ENCODE assay signal across 23 cellular contexts in genomic region chr1:56627636-56628039, GRCh38. TPM values are rescaled to one million over a fixed set of nuclear protein-coding genes. Genes with fewer than 3 reads are reported as not detected.
DNase-seq lines count a peak whose midpoint lies in the region; ATAC-seq, FAIRE-seq and TF ChIP-seq lines count a peak whose summit lies in the region.
"Had no signal": no experiment of that assay in that cellular context is flagged by ENCODE, and none has a peak within 500 bp of the region (broad histone marks: within the 10 kb centered on the region; RNA-seq: fewer than 3 reads in every experiment).

No MANE protein-coding gene starts in this region.

- no peaks in the 10 kb centered on the region for H4K20me1 ChIP-seq in HepG2 (ENCODE audit: insufficient read depth, low read length)

- no peaks in the 10 kb centered on the region for H3K9me3 ChIP-seq in HepG2 (ENCODE audit: low read length)
- H3K9me3 ChIP-seq in right lobe of liver = no peaks in the 10 kb centered on the region
- H3K9me3 ChIP-seq in MG63 = no peaks in the 10 kb centered on the region
- H3K9me3 ChIP-seq in prostate gland = no peaks in the 10 kb centered on the region
- no peaks in the 10 kb centered on the region for H3K9me3 ChIP-seq in Peyer's patch
- H3K9me3 ChIP-seq: ascending aorta, colonic mucosa, suprapubic skin had no signal

- FAIRE-seq in HepG2 (lab: Jason Lieb, UNC) = no peak

- no peaks in the 10 kb centered on the region for H3K79me2 ChIP-seq in HepG2 (ENCODE audit: insufficient read depth, low read length)

- TF ChIP-seq POLR2A in HepG2 (IDR thresholded peaks at IDR 0.05; ENCODE audit: insufficient read depth in 1 of 2, low read depth in 2 of 2, low read length in 2 of 2) (no peak), right lobe of liver (IDR thresholded peaks at IDR 0.05) (no peak), prostate gland (IDR thresholded peaks at IDR 0.05) (no peak), Peyer's patch (IDR thresholded peaks at IDR 0.05) (no peak)

- WGBS in HepG2 (ENCODE audit: low lambda C conversion rate) = 8% methylated on average over 3 of the region's 3 CpGs
- 67% methylated on average over 3 of the region's 3 CpGs for WGBS in right lobe of liver (ENCODE audit: insufficient coverage, low coverage, low lambda C conversion rate, missing lambda C conversion rate)
- WGBS in prostate gland = 64% methylated on average over 3 of the region's 3 CpGs

- H3K4me2 ChIP-seq in HepG2 (ENCODE audit: low read depth, low read length) = peak overlapping the region; percentile 25; the same call in 1 of the 2 replicates

- H3K27me3 ChIP-seq in HepG2 (ENCODE audit: control insufficient read depth in 1 of 2, insufficient read depth in 2 of 2, low read length in 2 of 2) = no peaks in the 10 kb centered on the region
- H3K27me3 ChIP-seq in right lobe of liver = no peaks in the 10 kb centered on the region
- H3K27me3 ChIP-seq in MG63 = no peaks in the 10 kb centered on the region
- H3K27me3 ChIP-seq in prostate gland (replicated peaks; ENCODE audit: insufficient read depth) = no peaks in the 10 kb centered on the region
- H3K27me3 ChIP-seq in Peyer's patch = no peaks in the 10 kb centered on the region
- H3K27me3 ChIP-seq: ascending aorta, colonic mucosa had no signal

- no peak for TF ChIP-seq RAD21 in HepG2 (CRISPR knock-in tag; IDR thresholded peaks at IDR 0.05)

- in situ Hi-C loops in HepG2 (cut with HindIII; ENCODE audit: extremely low pct_ligation_motif_present, low pct_unique_long_range_greater_than_20kb) = no loop called here

- H3K4me3 ChIP-seq in HepG2 (replicated peaks in 1 of 3; ENCODE audit: insufficient read depth in 1 of 3, low read depth in 2 of 3, low read length in 3 of 3) (no peak overlapping the region), right lobe of liver (no peak overlapping the region), MG63 (no peak overlapping the region), choroid plexus epithelial cell (ENCODE audit: low read depth, low read length) (no peak overlapping the region), prostate gland (no peak overlapping the region), Peyer's patch (no peak overlapping the region)
- H3K4me3 ChIP-seq: ascending aorta, colonic mucosa, suprapubic skin had no signal

- intact Hi-C loops in HepG2 (cut with micrococcal nuclease; ENCODE audit: unreplicated experiment) = no loop called here
- intact Hi-C loops in right lobe of liver (cut with DNase I) = no loop called here
- intact Hi-C loops in prostate gland (cut with DNase I) = no loop called here

- POLR2A ChIA-PET in HepG2 (lab: Yijun Ruan, JAX) = interaction anchor here (1.4 kb wide), 1 partner anchor 61 kb away, joined by 6 read pairs; no protein-coding TSS in a partner anchor

- H3K4me1 ChIP-seq in HepG2 (ENCODE audit: insufficient read depth, low read length) (peaks cover 10% of the 10 kb centered on the region), right lobe of liver (no peaks in the 10 kb centered on the region), prostate gland (replicated peaks) (no peaks in the 10 kb centered on the region), Peyer's patch (no peaks in the 10 kb centered on the region)
- H3K4me1 ChIP-seq: ascending aorta, colonic mucosa, suprapubic skin had no signal

- H3K9ac ChIP-seq in HepG2 (ENCODE audit: insufficient read depth, low read depth, low read length) = no peak overlapping the region

- TF ChIP-seq EP300 in HepG2 (IDR thresholded peaks at IDR 0.05; ENCODE audit: low read depth in 2 of 2, low read length in 2 of 2) (no peak; a peak in 1 of 4 replicates), HepG2 (CRISPR knock-in tag; IDR thresholded peaks at IDR 0.05; ENCODE audit: borderline replicate concordance) (no peak)

- no peak overlapping the region for H2AFZ ChIP-seq in HepG2 (ENCODE audit: low read length)

- H3K36me3 ChIP-seq in HepG2 (replicated peaks in 1 of 2; ENCODE audit: control insufficient read depth in 1 of 2, insufficient read depth in 2 of 2, low read length in 2 of 2) (no peaks in the 10 kb centered on the region), right lobe of liver (no peaks in the 10 kb centered on the region), MG63 (no peaks in the 10 kb centered on the region), prostate gland (no peaks in the 10 kb centered on the region), Peyer's patch (no peaks in the 10 kb centered on the region)
- H3K36me3 ChIP-seq: ascending aorta, colonic mucosa, suprapubic skin had no signal

- BruUV-seq in HepG2 (replicated peaks; lab: Mats Ljungman, UMichigan) = no TSS peak

- CTCF ChIA-PET in HepG2 (lab: Yijun Ruan, JAX; ENCODE audit: low intra/inter-chr PET ratio, low total read pairs) = no interaction called here

- TF ChIP-seq CTCF in HepG2 (CRISPR knock-in tag; IDR thresholded peaks at IDR 0.05) (no peak), right lobe of liver (IDR thresholded peaks at IDR 0.05) (no peak), choroid plexus epithelial cell (conservative IDR thresholded peaks at IDR 0.05; ENCODE audit: low read depth, low read length) (no peak), prostate gland (IDR thresholded peaks at IDR 0.05) (no peak), Peyer's patch (IDR thresholded peaks at IDR 0.05) (no peak)

- DNase-seq in HepG2 (ENCODE audit: low spot score) (peak; percentile 9), right lobe of liver (no peak), MG63 (peak; percentile 7), choroid plexus epithelial cell (ENCODE audit: low read depth) (peak; percentile 44), prostate gland (ENCODE audit: low spot score) (no peak), Peyer's patch (no peak), NCI-H187 (lab: John Stamatoyannopoulos, UW) (no peak)
- DNase-seq in activated effector memory CD4-positive, alpha-beta T cell treated with Interleukin-2 at 50 U/mL for 16 hours = no peak
- DNase-seq: activated CD4-positive, alpha-beta T cell treated with anti-CD3 and anti-CD28 coated beads, Interleukin-2, amount 50 U/mL, for 1 hour; activated CD8-positive, alpha-beta memory T cell treated with anti-CD3 and anti-CD28 coated beads, Interleukin-2, amount 50 U/mL, for 48 hours; activated naive CD4-positive, alpha-beta T cell treated with anti-CD3 and anti-CD28 coated beads for 36 hours; CD4-positive, alpha-beta memory T cell; colonic mucosa; DND-41; endodermal cell; left ventricle myocardium superior; NCI-H1436; NK-92 treated with Interleukin-12 subunit alpha and Interleukin-12 subunit beta, amount 100 ng/mL, for 24 hours; nucleus accumbens; right cardiac atrium had no signal

- H3K27ac ChIP-seq in HepG2 (ENCODE audit: extremely low read length, insufficient read depth, low read length) (no peak overlapping the region), right lobe of liver (no peak overlapping the region), prostate gland (no peak overlapping the region), Peyer's patch (no peak overlapping the region)
- H3K27ac ChIP-seq: ascending aorta, colonic mucosa, RWPE1, suprapubic skin had no signal

- ATAC-seq in HepG2 = no peak
- ATAC-seq in right lobe of liver = no peak
- ATAC-seq: left ventricle myocardium superior, right cardiac atrium had no signal

RNA-seq across cellular contexts. Expression of gene PRKAA2, which starts 17.5 kb away (rescaled TPM):
- total RNA-seq in HepG2 (2016; rRNA removed; fragmentation: Illumina TruSeq; extraction: Trizol) (6.0 and 8.6 TPM in 2 replicates), right lobe of liver (1 to 10 TPM in 3 of 6 experiments, under 1 TPM in 3; 0.37 to 3.2 (median 1.2) TPM), prostate gland (1 to 10 TPM; 6.5 to 7.9 TPM), Peyer's patch (1 to 10 TPM in 3 of 4 donors, under 1 TPM in 1; 0.53 to 2.4 (median 1.4) TPM)
- 0.71 and 0.97 TPM in 2 replicates for total RNA-seq in HepG2 (2016; cell fraction: cytosol; rRNA removed; fragmentation: Illumina TruSeq; extraction: Trizol; ENCODE audit: low read depth)
- total RNA-seq in HepG2 (2016; cell fraction: insoluble cytoplasmic fraction; rRNA removed; fragmentation: Illumina TruSeq; extraction: Trizol) = 5.6 and 8.1 TPM in 2 replicates
- 2.4 and 3.1 TPM in 2 replicates for total RNA-seq in HepG2 (2016; cell fraction: membrane; rRNA removed; fragmentation: Illumina TruSeq; extraction: Trizol)
- 9.4 and 10.0 TPM in 2 replicates for total RNA-seq in HepG2 (2016; cell fraction: nucleus; rRNA removed; fragmentation: Illumina TruSeq; extraction: Trizol)
- 5.6 and 7.5 TPM in 2 replicates for polyA plus RNA-seq in HepG2 (2011; rRNA removed)
- 2.1 and 3.7 TPM in 2 replicates for polyA plus RNA-seq in HepG2 (2011; cell fraction: cytosol; rRNA removed)
- 5.2 and 7.1 TPM in 2 replicates for polyA plus RNA-seq in HepG2 (2011; cell fraction: nucleus; rRNA removed)
- polyA plus RNA-seq in HepG2 (2012) = 7.4 and 7.9 TPM in 2 replicates
- 0.31 and 0.33 TPM in 2 replicates for polyA plus RNA-seq in HepG2 (2016; cell fraction: cytosol; fragmentation: Illumina TruSeq; extraction: Trizol; ENCODE audit: low read depth)
- polyA plus RNA-seq in HepG2 (2016; cell fraction: insoluble cytoplasmic fraction; fragmentation: Illumina TruSeq; extraction: Trizol; ENCODE audit: low read depth) = 5.8 TPM in 2 replicates
- polyA plus RNA-seq in HepG2 (2016; cell fraction: membrane; fragmentation: Illumina TruSeq; extraction: Trizol; ENCODE audit: low read depth) = 0.77 and 1.1 TPM in 2 replicates
- 8.6 and 9.8 TPM in 2 replicates for polyA plus RNA-seq in HepG2 (2016; cell fraction: nucleus; fragmentation: Illumina TruSeq; extraction: Trizol; ENCODE audit: insufficient read depth, low read depth)
- 9.3 and 9.6 TPM in 2 replicates for polyA minus RNA-seq in HepG2 (2011; rRNA and poly(A)+ RNA removed; ENCODE audit: low replicate concordance)
- polyA minus RNA-seq in HepG2 (2011; cell fraction: cytosol; rRNA and poly(A)+ RNA removed) = 8.8 and 10.5 TPM in 2 replicates
- polyA minus RNA-seq in HepG2 (2011; cell fraction: nucleus; rRNA and poly(A)+ RNA removed) = 31.1 and 31.5 TPM in 2 replicates
- 0.10 TPM in 2 replicates for total RNA-seq in MG63 (2014; rRNA removed; shearing (Covaris generic); ENCODE audit: low replicate concordance)
- total RNA-seq: activated naive CD4-positive, alpha-beta T cell treated with anti-CD3 and anti-CD28 coated beads for 36 hours; CD4-positive, alpha-beta memory T cell had no signal
- polyA plus RNA-seq: CD4-positive, alpha-beta memory T cell had no signal

RNA-seq across cellular contexts. Expression of gene PLPP3, which starts 48.3 kb away (rescaled TPM):
- total RNA-seq in HepG2 (2016; rRNA removed; fragmentation: Illumina TruSeq; extraction: Trizol) (33.9 and 65.8 TPM in 2 replicates), right lobe of liver (100 to 1,000 TPM in 1 of 6 experiments, 10 to 100 TPM in 5; 47.8 to 118 (median 65.8) TPM), prostate gland (100 to 1,000 TPM in 1 of 2 donors, 10 to 100 TPM in 1; 40.4 to 107 TPM), Peyer's patch (10 to 100 TPM; 27.0 to 63.7 (median 37.6) TPM)
- total RNA-seq in HepG2 (2016; cell fraction: cytosol; rRNA removed; fragmentation: Illumina TruSeq; extraction: Trizol; ENCODE audit: low read depth) = 11.3 and 11.6 TPM in 2 replicates
- total RNA-seq in HepG2 (2016; cell fraction: insoluble cytoplasmic fraction; rRNA removed; fragmentation: Illumina TruSeq; extraction: Trizol) = 31.0 and 63.5 TPM in 2 replicates
- total RNA-seq in HepG2 (2016; cell fraction: membrane; rRNA removed; fragmentation: Illumina TruSeq; extraction: Trizol) = 28.3 and 30.5 TPM in 2 replicates
- 60.5 and 75.3 TPM in 2 replicates for total RNA-seq in HepG2 (2016; cell fraction: nucleus; rRNA removed; fragmentation: Illumina TruSeq; extraction: Trizol)
- polyA plus RNA-seq in HepG2 (2011; rRNA removed) = 49.7 and 51.9 TPM in 2 replicates
- polyA plus RNA-seq in HepG2 (2011; cell fraction: cytosol; rRNA removed) = 41.9 and 47.3 TPM in 2 replicates
- 23.6 and 24.9 TPM in 2 replicates for polyA plus RNA-seq in HepG2 (2011; cell fraction: nucleus; rRNA removed)
- 37.9 and 46.4 TPM in 2 replicates for polyA plus RNA-seq in HepG2 (2012)
- 5.0 and 5.5 TPM in 2 replicates for polyA plus RNA-seq in HepG2 (2016; cell fraction: cytosol; fragmentation: Illumina TruSeq; extraction: Trizol; ENCODE audit: low read depth)
- 27.4 and 30.1 TPM in 2 replicates for polyA plus RNA-seq in HepG2 (2016; cell fraction: insoluble cytoplasmic fraction; fragmentation: Illumina TruSeq; extraction: Trizol; ENCODE audit: low read depth)
- 11.7 and 13.1 TPM in 2 replicates for polyA plus RNA-seq in HepG2 (2016; cell fraction: membrane; fragmentation: Illumina TruSeq; extraction: Trizol; ENCODE audit: low read depth)
- polyA plus RNA-seq in HepG2 (2016; cell fraction: nucleus; fragmentation: Illumina TruSeq; extraction: Trizol; ENCODE audit: insufficient read depth, low read depth) = 72.9 and 73.9 TPM in 2 replicates
- 9.4 and 102 TPM in 2 replicates for polyA minus RNA-seq in HepG2 (2011; rRNA and poly(A)+ RNA removed; ENCODE audit: low replicate concordance)
- polyA minus RNA-seq in HepG2 (2011; cell fraction: cytosol; rRNA and poly(A)+ RNA removed) = 29.6 and 33.5 TPM in 2 replicates
- polyA minus RNA-seq in HepG2 (2011; cell fraction: nucleus; rRNA and poly(A)+ RNA removed) = 47.0 and 48.1 TPM in 2 replicates
- 24.3 and 25.7 TPM in 2 replicates for total RNA-seq in MG63 (2014; rRNA removed; shearing (Covaris generic); ENCODE audit: low replicate concordance)
- total RNA-seq: activated naive CD4-positive, alpha-beta T cell treated with anti-CD3 and anti-CD28 coated beads for 36 hours had no signal
- polyA plus RNA-seq: CD4-positive, alpha-beta memory T cell had no signal

Comparison
In these comparisons a context has a peak if more than half of its experiments do, and no peak if none do; other contexts are left out.
1. DNase-seq: peak in HepG2 (single experiment), MG63 (single experiment) and choroid plexus epithelial cell (single experiment); none in right lobe of liver (0 of 3), activated effector memory CD4-positive, alpha-beta T cell treated with Interleukin-2 at 50 U/mL for 16 hours (single experiment), prostate gland (single experiment), Peyer's patch (0 of 3) and NCI-H187 (0 of 2).